In genomic region chr19:58033741-58034475, GRCh38 we compare ENCODE assay signal across 8 cellular contexts. TPM values are rescaled to one million over a fixed set of nuclear protein-coding genes. Genes with fewer than 3 reads are reported as not detected.
A peak's percentile ranks its signal among the peaks of the same experiment; 100 is the strongest.
DNase-seq lines count a peak whose midpoint lies in the region; ATAC-seq, FAIRE-seq and TF ChIP-seq lines count a peak whose summit lies in the region.

A gene with protein sequence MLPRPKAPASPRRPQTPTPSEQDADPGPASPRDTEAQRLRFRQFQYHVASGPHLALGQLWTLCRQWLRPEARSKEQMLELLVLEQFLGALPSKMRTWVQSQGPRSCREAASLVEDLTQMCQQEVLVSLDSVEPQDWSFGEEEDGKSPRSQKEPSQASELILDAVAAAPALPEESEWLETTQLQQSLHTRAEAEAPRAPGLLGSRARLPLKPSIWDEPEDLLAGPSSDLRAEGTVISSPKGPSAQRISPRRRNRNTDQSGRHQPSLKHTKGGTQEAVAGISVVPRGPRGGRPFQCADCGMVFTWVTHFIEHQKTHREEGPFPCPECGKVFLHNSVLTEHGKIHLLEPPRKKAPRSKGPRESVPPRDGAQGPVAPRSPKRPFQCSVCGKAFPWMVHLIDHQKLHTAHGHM (plus strand): TSS chr19:58034025. CDS start chr19:58037837, 3,812 bp downstream.

- H3K9me3 ChIP-seq in BLaER1 treated with 17β-estradiol and CSF1 and Interleukin-3, amounts not matched to agents 10 nM and 100 nM (replicated peaks in 1 of 11), result peaks cover 0 to 6% (median 0%) of the 10 kb centered on the region in 11 experiments; a peak in 2 of 22 replicates
- no peaks in the 10 kb centered on the region for H3K9me3 ChIP-seq in colonic mucosa

- no peak for TF ChIP-seq CTCF in colonic mucosa (IDR thresholded peaks at IDR 0.05)

- no peaks in the 10 kb centered on the region for H3K27me3 ChIP-seq in BLaER1 treated with 17β-estradiol and CSF1 and Interleukin-3, amounts not matched to agents 10 nM and 100 nM
- H3K27me3 ChIP-seq in colonic mucosa, result no peaks in the 10 kb centered on the region
- H3K27me3 ChIP-seq in layer of hippocampus (ENCODE audit: control insufficient read depth, insufficient read depth, low read length), result no peaks in the 10 kb centered on the region

- FAIRE-seq in GM19239 (lab: Jason Lieb, UNC), result no peak

- peak within 1 kb of the TSS; percentile 81 to 93 (median 88) for H3K9ac ChIP-seq in BLaER1 treated with 17β-estradiol and CSF1 and Interleukin-3, amounts not matched to agents 10 nM and 100 nM
- peak within 1 kb of the TSS in 1 of 2 donors; percentile 35 for H3K9ac ChIP-seq in colonic mucosa (ENCODE audit: low read depth in 2 of 2, low read length in 2 of 2)

- H4K20me1 ChIP-seq in BLaER1 treated with 17β-estradiol and CSF1 and Interleukin-3, amounts not matched to agents 10 nM and 100 nM, result no peaks in the 10 kb centered on the region

- peaks cover 4 to 34% (median 22%) of the 10 kb centered on the region in 10 experiments; a peak in 18 of 20 replicates for H3K4me1 ChIP-seq in BLaER1 treated with 17β-estradiol and CSF1 and Interleukin-3, amounts not matched to agents 10 nM and 100 nM
- H3K4me1 ChIP-seq in colonic mucosa, result no peaks in the 10 kb centered on the region

- intact Hi-C loops in colonic mucosa (cut with DNase I), result no loop called here

- DNase-seq in NCI-H82 treated with DMSO at 0.1 percent for 48 hours (lab: John Stamatoyannopoulos, UW; ENCODE audit: unreplicated experiment) (peak; percentile 71), colonic mucosa (peak; percentile 78), dedifferentiated amniotic fluid mesenchymal stem cell (ENCODE audit: extremely low spot score) (no peak), GM19239 (ENCODE audit: insufficient read length, low spot score) (no peak)
- DNase-seq in stimulated activated CD4-positive, alpha-beta T cell treated with anti-CD3 and anti-CD28 coated beads, Interleukin-1b, Interleukin-23, amount 100 ng/mL, for 48 hours, result peak; percentile 54

- peak within 1 kb of the TSS; percentile 71 to 87 (median 76) for H3K4me2 ChIP-seq in BLaER1 treated with 17β-estradiol and CSF1 and Interleukin-3, amounts not matched to agents 10 nM and 100 nM

- H3K4me3 ChIP-seq in BLaER1 treated with 17β-estradiol and CSF1 and Interleukin-3, amounts not matched to agents 10 nM and 100 nM, result peak within 1 kb of the TSS; percentile 61 to 82 (median 73)
- H3K4me3 ChIP-seq in colonic mucosa, result no peak within 1 kb of the TSS

- no peak for ATAC-seq in HG03108 (IDR thresholded peaks at IDR 0.05; ENCODE audit: unreplicated experiment)

- peak within 1 kb of the TSS; percentile 77 to 94 (median 86) for H3K27ac ChIP-seq in BLaER1 treated with 17β-estradiol and CSF1 and Interleukin-3, amounts not matched to agents 10 nM and 100 nM
- no peak within 1 kb of the TSS for H3K27ac ChIP-seq in colonic mucosa
- peak within 1 kb of the TSS; percentile 35 for H3K27ac ChIP-seq in layer of hippocampus (ENCODE audit: low read depth, low read length)

- peaks cover 0 to 4% (median 0%) of the 10 kb centered on the region in 11 experiments; a peak in 2 of 22 replicates for H3K36me3 ChIP-seq in BLaER1 treated with 17β-estradiol and CSF1 and Interleukin-3, amounts not matched to agents 10 nM and 100 nM
- no peaks in the 10 kb centered on the region for H3K36me3 ChIP-seq in colonic mucosa

RNA-seq across cellular contexts. Expression of the gene that starts here (rescaled TPM):
- total RNA-seq in colonic mucosa, result not detected

Comparison
In these comparisons a context has a peak if more than half of its experiments do, and no peak if none do; other contexts are left out.
1. Peak in DNase-seq in colonic mucosa; RNA of the gene not detected or under 1 TPM.
2. DNase-seq: peak in NCI-H82 treated with DMSO at 0.1 percent for 48 hours (single experiment) and stimulated activated CD4-positive, alpha-beta T cell treated with anti-CD3 and anti-CD28 coated beads, Interleukin-1b, Interleukin-23, amount 100 ng/mL, for 48 hours (single experiment); none in dedifferentiated amniotic fluid mesenchymal stem cell (single experiment) and GM19239 (single experiment).